Comparison of ENCODE assay signal across 8 cellular contexts in genomic region chr18:77899972-77900754, GRCh38.
A peak's percentile ranks its signal among the peaks of the same experiment; 100 is the strongest.
DNase-seq lines count a peak whose midpoint lies in the region; TF ChIP-seq lines count a peak whose summit lies in the region.

No MANE protein-coding gene starts in this region.

- H3K4me3 ChIP-seq in LNCaP clone FGC (ENCODE audit: low read depth, low read length) (peak overlapping the region; percentile 29; the same call in 1 of the 2 replicates), liver (ENCODE audit: low read depth in 1 of 3, low read length in 3 of 3) (peak overlapping the region; percentile 36 to 53 (median 40))

- H3K27me3 ChIP-seq in liver (ENCODE audit: control insufficient read depth in 4 of 4, insufficient read depth in 4 of 4, low read length in 3 of 4) = peaks cover 0 to 3% (median 0%) of the 10 kb centered on the region in 4 donors

- 7% methylated on average over 64 of the region's 64 CpGs for WGBS in liver

- peak in 1 of 2 donors; percentile 42 for TF ChIP-seq RAD21 in liver (IDR thresholded peaks at IDR 0.05)

- no peak overlapping the region for H3K27ac ChIP-seq in liver (ENCODE audit: low read depth in 1 of 2, low read length in 2 of 2)

- no peaks in the 10 kb centered on the region for H3K36me3 ChIP-seq in liver (ENCODE audit: control insufficient read depth in 4 of 4, insufficient read depth in 3 of 4, low read depth in 1 of 4, low read length in 3 of 4)

- no peak overlapping the region for H3K9ac ChIP-seq in liver (ENCODE audit: low read depth in 1 of 2, low read length in 2 of 2)

- TF ChIP-seq CTCF in GM12873 (IDR thresholded peaks at IDR 0.05; ENCODE audit: insufficient read depth, low read depth, low read length, missing control alignments) = peak; percentile 96
- TF ChIP-seq CTCF in LNCaP clone FGC (IDR thresholded peaks at IDR 0.05; ENCODE audit: control insufficient read depth, extremely low read depth, insufficient read depth) = peak; percentile 100
- TF ChIP-seq CTCF in liver (IDR thresholded peaks at IDR 0.05; ENCODE audit: low read depth, low read length, missing input control) = peak; percentile 92

- peaks cover 0 to 8% (median 5%) of the 10 kb centered on the region in 4 donors for H3K4me1 ChIP-seq in liver (ENCODE audit: control insufficient read depth in 4 of 4, insufficient read depth in 4 of 4, low read length in 3 of 4)

- DNase-seq in H4 (ENCODE audit: low spot score) (peak; percentile 54), LNCaP clone FGC (ENCODE audit: low read depth) (no peak), cerebellum (ENCODE audit: low spot score) (peak; percentile 29), dedifferentiated amniotic fluid mesenchymal stem cell (ENCODE audit: extremely low spot score) (no peak)
- peak in 3 of 4 experiments; percentile 5 to 19 (median 8) for DNase-seq in activated CD4-positive, CD25-positive, alpha-beta regulatory T cell (lab: John Stamatoyannopoulos, UW)
- DNase-seq in stimulated activated CD8-positive, alpha-beta memory T cell treated with anti-CD3 and anti-CD28 coated beads, Interleukin-15, amount 100 ng/mL, for 24 hours (ENCODE audit: low read depth) = peak; percentile 22

- H3K9me3 ChIP-seq in liver (ENCODE audit: control insufficient read depth in 4 of 4, low read length in 3 of 4) = no peaks in the 10 kb centered on the region

TF ChIP-seq in liver, 16 proteins besides CTCF, POLR2A, EP300 and RAD21:
- TF ChIP-seq NR2F2 (IDR thresholded peaks at IDR 0.05) (no peak), SP1 (IDR thresholded peaks at IDR 0.05) (no peak), FOXA2 (IDR thresholded peaks at IDR 0.05) (no peak), FOXA1 (IDR thresholded peaks at IDR 0.05) (no peak), ZBTB33 (IDR thresholded peaks at IDR 0.05) (no peak), RXRA (IDR thresholded peaks at IDR 0.05) (no peak), REST (IDR thresholded peaks at IDR 0.05) (no peak), HNF4G (IDR thresholded peaks at IDR 0.05) (no peak), MAX (IDR thresholded peaks at IDR 0.05) (no peak)
TF ChIP-seq in liver: peak in this region for 0.

Comparison
In these comparisons a context has a peak if more than half of its experiments do, and no peak if none do; other contexts are left out.
1. DNase-seq: peak in H4 (single experiment), activated CD4-positive, CD25-positive, alpha-beta regulatory T cell (3 of 4), cerebellum (single experiment) and stimulated activated CD8-positive, alpha-beta memory T cell treated with anti-CD3 and anti-CD28 coated beads, Interleukin-15, amount 100 ng/mL, for 24 hours (single experiment); none in LNCaP clone FGC (single experiment) and dedifferentiated amniotic fluid mesenchymal stem cell (single experiment).
2. Peak in every context shown above with its lines, with median percentiles within 50 percentile points of each other: CTCF ChIP-seq.